Comparison of ENCODE assay signal across 19 cellular contexts in the genomic region with DNA sequence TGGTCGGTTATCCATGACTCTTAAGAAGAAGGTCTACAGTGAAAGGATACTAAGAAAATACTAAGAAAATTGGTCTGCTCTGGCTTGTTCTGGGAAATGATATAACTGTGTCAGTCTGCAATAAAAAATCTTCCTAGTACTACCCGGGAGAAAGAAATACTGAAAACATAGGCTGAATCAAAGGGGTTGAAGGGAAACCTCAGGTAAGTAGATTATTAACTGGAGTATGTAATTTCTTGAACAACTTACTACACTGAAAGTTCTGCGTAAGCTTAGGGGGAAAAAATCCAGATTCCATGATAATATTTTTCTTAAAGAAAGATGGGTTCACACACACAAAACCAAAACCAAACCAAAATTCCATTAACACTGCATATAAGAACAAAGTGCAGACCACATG.
A peak's percentile ranks its signal among the peaks of the same experiment; 100 is the strongest.
DNase-seq lines count a peak whose midpoint lies in the region; ATAC-seq and TF ChIP-seq lines count a peak whose summit lies in the region.
"Had no signal": no experiment of that assay in that cellular context is flagged by ENCODE, and none has a peak within 500 bp of the region (broad histone marks: within the 10 kb centered on the region; RNA-seq: fewer than 3 reads in every experiment).

No MANE protein-coding gene starts in this region.

- no peak overlapping the region for H3K4me2 ChIP-seq in PC-3 (ENCODE audit: low read length)
- H3K4me2 ChIP-seq: KMS-11, PC-9 had no signal

- no peaks in the 10 kb centered on the region for H3K9me3 ChIP-seq in PC-3 (ENCODE audit: low read length)
- H3K9me3 ChIP-seq: MG63 had no signal

- H3K79me2 ChIP-seq in PC-3 (ENCODE audit: low read length): no peaks in the 10 kb centered on the region

- no peak for DNase-seq in activated T-cell treated with anti-CD3 and anti-CD28 coated beads, Interleukin-2, amount 50 U/mL, for 24 hours
- no peak for DNase-seq in activated T-cell treated with anti-CD3 and anti-CD28 coated beads, Interleukin-2, amount 50 U/mL, for 4 hours
- DNase-seq in glomerular visceral epithelial cell (ENCODE audit: extremely low spot score) (peak; percentile 19), PC-3 (no peak), NOMO-1 treated with DMSO at 0.1 percent for 48 hours (lab: John Stamatoyannopoulos, UW; ENCODE audit: unreplicated experiment) (no peak)
- DNase-seq in stimulated activated CD4-positive, alpha-beta T cell treated with anti-CD3 and anti-CD28 coated beads, Interleukin-2, amount 100 ng/mL, for 48 hours: no peak
- DNase-seq: C1 segment of cervical spinal cord, COR-L47, DMS153, EL, MG63, NCI-H1092 treated with DMSO at 0.1 percent for 48 hours, NCI-H187, NCI-H446, PC-9 had no signal

- H3K4me1 Mint-ChIP-seq in activated T-cell treated with anti-CD3 and anti-CD28 coated beads, Interleukin-2, amount 50 U/mL, for 24 hours (ENCODE audit: low read depth): peaks cover 25% of the 10 kb centered on the region
- H3K4me1 Mint-ChIP-seq in activated T-cell treated with anti-CD3 and anti-CD28 coated beads, Interleukin-2, amount 50 U/mL, for 4 hours (ENCODE audit: low read depth): peaks cover 8% of the 10 kb centered on the region
- H3K4me1 Mint-ChIP-seq in stimulated activated memory B cell treated with anti-CD40 and anti-IgM and Interleukin-4, amounts not matched to agents 10 μg/mL and 1 μg/mL and 100 μg/mL, for 72 hours: peaks cover 6% of the 10 kb centered on the region

- no peaks in the 10 kb centered on the region for H3K9me2 ChIP-seq in PC-3 (replicated peaks; ENCODE audit: low read length)

- no peak overlapping the region for H3K27ac ChIP-seq in PC-3 (ENCODE audit: low read length)
- H3K27ac ChIP-seq: KMS-11, PC-9 had no signal

- POLR2A ChIA-PET in PC-3 (lab: Charles Lee; ENCODE audit: unreplicated experiment): no interaction called here

- H3K36me3 ChIP-seq in PC-3 (ENCODE audit: low read depth, low read length): no peaks in the 10 kb centered on the region; the same call in 1 of the 2 replicates
- H3K36me3 ChIP-seq: MG63 had no signal

- H3K36me3 Mint-ChIP-seq in activated T-cell treated with anti-CD3 and anti-CD28 coated beads, Interleukin-2, amount 50 U/mL, for 24 hours (ENCODE audit: low read depth): peaks cover 40% of the 10 kb centered on the region
- H3K36me3 Mint-ChIP-seq in activated T-cell treated with anti-CD3 and anti-CD28 coated beads, Interleukin-2, amount 50 U/mL, for 4 hours (ENCODE audit: insufficient read depth): peaks cover 16% of the 10 kb centered on the region
- peaks cover 21% of the 10 kb centered on the region for H3K36me3 Mint-ChIP-seq in stimulated activated memory B cell treated with anti-CD40 and anti-IgM and Interleukin-4, amounts not matched to agents 10 μg/mL and 1 μg/mL and 100 μg/mL, for 72 hours

- no peaks in the 10 kb centered on the region for H3K4me1 ChIP-seq in PC-3 (ENCODE audit: insufficient read depth, low read length)

- BruUV-seq in PC-3 (replicated peaks; lab: Mats Ljungman, UMichigan): no TSS peak

- H3K27ac Mint-ChIP-seq in activated T-cell treated with anti-CD3 and anti-CD28 coated beads, Interleukin-2, amount 50 U/mL, for 24 hours: peak overlapping the region; percentile 27
- peak overlapping the region; percentile 10 for H3K27ac Mint-ChIP-seq in stimulated activated memory B cell treated with anti-CD40 and anti-IgM and Interleukin-4, amounts not matched to agents 10 μg/mL and 1 μg/mL and 100 μg/mL, for 72 hours

- H3F3A ChIP-seq in PC-3 (ENCODE audit: low read length, unreplicated experiment): no peaks in the 10 kb centered on the region

- no peak overlapping the region for H3K4me3 ChIP-seq in PC-3 (ENCODE audit: low read length)
- H3K4me3 ChIP-seq: MG63, PC-9 had no signal

- no peak overlapping the region for H3K9ac ChIP-seq in PC-3 (ENCODE audit: low read length)
- H3K9ac ChIP-seq: KMS-11 had no signal

- H2AFZ ChIP-seq in PC-3 (ENCODE audit: low read length): no peak overlapping the region
- H2AFZ ChIP-seq: PC-9 had no signal

- no peaks in the 10 kb centered on the region for H3K9me3 Mint-ChIP-seq in activated T-cell treated with anti-CD3 and anti-CD28 coated beads, Interleukin-2, amount 50 U/mL, for 24 hours
- no peaks in the 10 kb centered on the region for H3K9me3 Mint-ChIP-seq in activated T-cell treated with anti-CD3 and anti-CD28 coated beads, Interleukin-2, amount 50 U/mL, for 4 hours
- no peaks in the 10 kb centered on the region for H3K9me3 Mint-ChIP-seq in stimulated activated memory B cell treated with anti-CD40 and anti-IgM and Interleukin-4, amounts not matched to agents 10 μg/mL and 1 μg/mL and 100 μg/mL, for 72 hours

- no peak overlapping the region for H3K4me3 Mint-ChIP-seq in activated T-cell treated with anti-CD3 and anti-CD28 coated beads, Interleukin-2, amount 50 U/mL, for 24 hours
- H3K4me3 Mint-ChIP-seq in activated T-cell treated with anti-CD3 and anti-CD28 coated beads, Interleukin-2, amount 50 U/mL, for 4 hours: no peak overlapping the region
- H3K4me3 Mint-ChIP-seq in stimulated activated memory B cell treated with anti-CD40 and anti-IgM and Interleukin-4, amounts not matched to agents 10 μg/mL and 1 μg/mL and 100 μg/mL, for 72 hours: no peak overlapping the region

- CTCF ChIA-PET in PC-3 (lab: Charles Lee): no interaction called here

- TF ChIP-seq CTCF in PC-3 (conservative IDR thresholded peaks at IDR 0.05; ENCODE audit: low read depth, low read length): no peak

- intact Hi-C loops in PC-3 (cut with micrococcal nuclease): no loop called here

- H4K20me1 ChIP-seq in PC-3 (ENCODE audit: low read length): no peaks in the 10 kb centered on the region

- no peak for ATAC-seq in activated T-cell treated with anti-CD3 and anti-CD28 coated beads, Interleukin-2, amount 50 U/mL, for 4 hours
- peak; percentile 48 for ATAC-seq in HG02678 (IDR thresholded peaks at IDR 0.05; ENCODE audit: unreplicated experiment)
- no peak for ATAC-seq in stimulated activated memory B cell treated with anti-CD40 and anti-IgM and Interleukin-4, amounts not matched to agents 10 μg/mL and 1 μg/mL and 100 μg/mL, for 72 hours
- ATAC-seq in PC-3: no peak
- ATAC-seq: HepG2 had no signal

- H3K27me3 ChIP-seq in PC-3 (ENCODE audit: low read length): no peaks in the 10 kb centered on the region
- H3K27me3 ChIP-seq: MG63 had no signal

- no peaks in the 10 kb centered on the region for H3K27me3 Mint-ChIP-seq in activated T-cell treated with anti-CD3 and anti-CD28 coated beads, Interleukin-2, amount 50 U/mL, for 24 hours
- no peaks in the 10 kb centered on the region for H3K27me3 Mint-ChIP-seq in activated T-cell treated with anti-CD3 and anti-CD28 coated beads, Interleukin-2, amount 50 U/mL, for 4 hours (ENCODE audit: low read depth)
- no peaks in the 10 kb centered on the region for H3K27me3 Mint-ChIP-seq in stimulated activated memory B cell treated with anti-CD40 and anti-IgM and Interleukin-4, amounts not matched to agents 10 μg/mL and 1 μg/mL and 100 μg/mL, for 72 hours
